19 cellular contexts compared by ENCODE assay signal in the genomic region with DNA sequence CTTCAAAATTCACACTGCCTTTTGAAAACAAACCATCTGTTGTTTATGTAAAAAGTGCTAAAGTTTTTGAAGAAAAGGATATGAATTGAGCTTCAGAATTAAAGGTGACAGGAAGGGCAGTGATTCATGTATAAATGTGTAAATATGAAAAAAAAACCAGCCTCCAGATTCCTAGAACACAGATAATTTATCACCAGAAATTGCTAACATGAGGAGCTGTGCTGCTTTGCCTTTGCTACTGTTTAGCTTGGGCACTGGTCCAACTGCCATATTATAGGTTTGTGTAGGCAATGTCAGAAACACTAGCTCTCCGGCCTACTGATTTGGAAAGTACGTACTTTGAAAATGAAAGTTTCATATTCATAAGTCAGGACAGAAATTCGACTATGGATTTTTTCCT.
DNase-seq lines count a peak whose midpoint lies in the region; ATAC-seq and TF ChIP-seq lines count a peak whose summit lies in the region.
"Had no signal": no experiment of that assay in that cellular context is flagged by ENCODE, and none has a peak within 500 bp of the region (broad histone marks: within the 10 kb centered on the region; RNA-seq: fewer than 3 reads in every experiment).

No MANE protein-coding gene starts in this region.

- H3K9me3 Mint-ChIP-seq in activated naive CD8-positive, alpha-beta T cell treated with anti-CD3 and anti-CD28 coated beads, Interleukin-2, amount 50 U/mL, for 24 hours = no peaks in the 10 kb centered on the region

- 23 to 25% methylated on average over 3 of the region's 3 CpGs for WGBS in tibial nerve, 2 donors

- H3K4me3 Mint-ChIP-seq in activated naive CD8-positive, alpha-beta T cell treated with anti-CD3 and anti-CD28 coated beads, Interleukin-2, amount 50 U/mL, for 24 hours = no peak overlapping the region
- H3K4me3 Mint-ChIP-seq: activated naive CD8-positive, alpha-beta T cell treated with anti-CD3 and anti-CD28 coated beads for 36 hours; stimulated activated effector memory CD8-positive, alpha-beta T cell treated with anti-CD3 and anti-CD28 coated beads, Interleukin-12 subunit alpha, Interleukin-12 subunit beta, amount 100 ng/mL, for 72 hours; WTC11 had no signal

- H3K4me1 ChIP-seq in tibial nerve = no peaks in the 10 kb centered on the region
- H3K4me1 ChIP-seq: psoas muscle had no signal

- no peaks in the 10 kb centered on the region for H3K4me1 Mint-ChIP-seq in activated naive CD8-positive, alpha-beta T cell treated with anti-CD3 and anti-CD28 coated beads, Interleukin-2, amount 50 U/mL, for 24 hours
- H3K4me1 Mint-ChIP-seq: activated naive CD8-positive, alpha-beta T cell treated with anti-CD3 and anti-CD28 coated beads for 36 hours; stimulated activated effector memory CD8-positive, alpha-beta T cell treated with anti-CD3 and anti-CD28 coated beads, Interleukin-12 subunit alpha, Interleukin-12 subunit beta, amount 100 ng/mL, for 72 hours had no signal

- DNase-seq in DMS79 treated with DMSO at 0.1 percent for 48 hours (lab: John Stamatoyannopoulos, UW) (peak; percentile 63), NCI-H1694 treated with DMSO at 0.1 percent for 48 hours (lab: John Stamatoyannopoulos, UW) (peak; percentile 73), cerebellar cortex (ENCODE audit: low spot score) (peak; percentile 48), lung microvascular endothelial cell (ENCODE audit: low read depth in 2 of 2) (peak; percentile 69 to 92), tibial nerve (ENCODE audit: low spot score in 2 of 2) (no peak)
- DNase-seq in activated naive CD8-positive, alpha-beta T cell treated with anti-CD3 and anti-CD28 coated beads, Interleukin-2, amount 50 U/mL, for 24 hours = no peak
- DNase-seq: activated CD8-positive, alpha-beta memory T cell treated with anti-CD3 and anti-CD28 coated beads, Interleukin-2, amount 50 U/mL, for 48 hours; activated naive CD8-positive, alpha-beta T cell treated with anti-CD3 and anti-CD28 coated beads for 36 hours; DMS53; kidney; NCI-H2029; psoas muscle; stimulated activated CD4-positive, alpha-beta T cell treated with anti-CD3 and anti-CD28 coated beads, Interleukin-4, amount 100 ng/mL, for 1 hour; SW 1271 had no signal

- no peak overlapping the region for H3K27ac ChIP-seq in tibial nerve
- H3K27ac ChIP-seq: psoas muscle had no signal

- H3K4me3 ChIP-seq in tibial nerve = no peak overlapping the region
- H3K4me3 ChIP-seq: GM12878, psoas muscle had no signal

- no peak overlapping the region for H3K27ac Mint-ChIP-seq in activated naive CD8-positive, alpha-beta T cell treated with anti-CD3 and anti-CD28 coated beads, Interleukin-2, amount 50 U/mL, for 24 hours
- H3K27ac Mint-ChIP-seq: activated naive CD8-positive, alpha-beta T cell treated with anti-CD3 and anti-CD28 coated beads for 36 hours; stimulated activated effector memory CD8-positive, alpha-beta T cell treated with anti-CD3 and anti-CD28 coated beads, Interleukin-12 subunit alpha, Interleukin-12 subunit beta, amount 100 ng/mL, for 72 hours; WTC11 had no signal

- H3K36me3 Mint-ChIP-seq in activated naive CD8-positive, alpha-beta T cell treated with anti-CD3 and anti-CD28 coated beads, Interleukin-2, amount 50 U/mL, for 24 hours (ENCODE audit: low read depth) = no peaks in the 10 kb centered on the region
- H3K36me3 Mint-ChIP-seq: activated naive CD8-positive, alpha-beta T cell treated with anti-CD3 and anti-CD28 coated beads for 36 hours; stimulated activated effector memory CD8-positive, alpha-beta T cell treated with anti-CD3 and anti-CD28 coated beads, Interleukin-12 subunit alpha, Interleukin-12 subunit beta, amount 100 ng/mL, for 72 hours had no signal

- TF ChIP-seq CTCF in tibial nerve (IDR thresholded peaks at IDR 0.05) = no peak

- H3K9me3 ChIP-seq in tibial nerve = no peaks in the 10 kb centered on the region
- H3K9me3 ChIP-seq: psoas muscle had no signal

- TF ChIP-seq POLR2A in tibial nerve (IDR thresholded peaks at IDR 0.05) = no peak

- H3K36me3 ChIP-seq in tibial nerve = no peaks in the 10 kb centered on the region

- no peak for ATAC-seq in activated naive CD8-positive, alpha-beta T cell treated with anti-CD3 and anti-CD28 coated beads, Interleukin-2, amount 50 U/mL, for 24 hours
- no peak for ATAC-seq in HG03460 (IDR thresholded peaks at IDR 0.05; ENCODE audit: unreplicated experiment)
- ATAC-seq in HG02973 (IDR thresholded peaks at IDR 0.05; ENCODE audit: unreplicated experiment) = no peak
- ATAC-seq: GM12878; psoas muscle; stimulated activated effector memory CD8-positive, alpha-beta T cell treated with anti-CD3 and anti-CD28 coated beads, Interleukin-12 subunit alpha, Interleukin-12 subunit beta, amount 100 ng/mL, for 72 hours; WTC11 had no signal

- no peak for TF ChIP-seq EP300 in tibial nerve (IDR thresholded peaks at IDR 0.05)

- no peaks in the 10 kb centered on the region for H3K27me3 Mint-ChIP-seq in activated naive CD8-positive, alpha-beta T cell treated with anti-CD3 and anti-CD28 coated beads, Interleukin-2, amount 50 U/mL, for 24 hours

- no peaks in the 10 kb centered on the region for H3K27me3 ChIP-seq in tibial nerve

Comparison
In these comparisons a context has a peak if more than half of its experiments do, and no peak if none do; other contexts are left out.
1. DNase-seq: peak in DMS79 treated with DMSO at 0.1 percent for 48 hours (single experiment), NCI-H1694 treated with DMSO at 0.1 percent for 48 hours (single experiment), cerebellar cortex (single experiment) and lung microvascular endothelial cell (2 of 2); none in activated naive CD8-positive, alpha-beta T cell treated with anti-CD3 and anti-CD28 coated beads, Interleukin-2, amount 50 U/mL, for 24 hours (single experiment) and tibial nerve (0 of 2).